In genomic region chr7:151814400-151814914, GRCh38 we compare ENCODE assay signal across 16 cellular contexts.
DNase-seq lines count a peak whose midpoint lies in the region; ATAC-seq, FAIRE-seq and TF ChIP-seq lines count a peak whose summit lies in the region.
"Had no signal": no experiment of that assay in that cellular context is flagged by ENCODE, and none has a peak within 500 bp of the region (broad histone marks: within the 10 kb centered on the region; RNA-seq: fewer than 3 reads in every experiment).

No MANE protein-coding gene starts in this region.

- H3K9ac ChIP-seq in HepG2 (ENCODE audit: insufficient read depth, low read depth, low read length), result no peak overlapping the region
- H3K9ac ChIP-seq in kidney (ENCODE audit: low read length in 2 of 2), result no peak overlapping the region
- H3K9ac ChIP-seq in MM.1S (ENCODE audit: low read length), result no peak overlapping the region

- H4K20me1 ChIP-seq in HepG2 (ENCODE audit: insufficient read depth, low read length) (no peaks in the 10 kb centered on the region), MM.1S (ENCODE audit: insufficient read depth, low read length) (no peaks in the 10 kb centered on the region)

- no peaks in the 10 kb centered on the region for H3K9me3 Mint-ChIP-seq in activated T-helper 17 cell treated with anti-CD3 and anti-CD28 coated beads, Interleukin-2, amount 50 U/mL, for 72 hours
- H3K9me3 Mint-ChIP-seq: activated B cell treated with CpG ODN at 0.5 μM for 24 hours; dendritic cell treated with granulocyte-macrophage colony-stimulating factor and Interleukin-4, amounts not matched to agents 40 ng/mL and 50 ng/mL, for 4 days had no signal

- peaks cover 0 to 35% (median 6%) of the 10 kb centered on the region in 4 donors for H3K4me1 ChIP-seq in right lobe of liver
- no peaks in the 10 kb centered on the region; the same call in 1 of the 2 replicates for H3K4me1 ChIP-seq in HepG2 (ENCODE audit: insufficient read depth, low read length)
- peaks cover 3 to 4% of the 10 kb centered on the region in 2 donors for H3K4me1 ChIP-seq in kidney (ENCODE audit: control insufficient read depth in 1 of 2, insufficient read depth in 1 of 2, low read depth in 1 of 2, low read length in 2 of 2)
- no peaks in the 10 kb centered on the region for H3K4me1 ChIP-seq in MM.1S (ENCODE audit: low read length)

- H3K9me2 ChIP-seq in MM.1S (replicated peaks; ENCODE audit: insufficient read depth, low read length), result no peaks in the 10 kb centered on the region

- no peak for TF ChIP-seq RAD21 in HepG2 (CRISPR knock-in tag; IDR thresholded peaks at IDR 0.05)

- no peak for ATAC-seq in right lobe of liver
- no peak for ATAC-seq in HepG2
- ATAC-seq in GM19455 (IDR thresholded peaks at IDR 0.05; ENCODE audit: unreplicated experiment), result no peak
- no peak for ATAC-seq in activated T-helper 17 cell treated with anti-CD3 and anti-CD28 coated beads, Interleukin-2, amount 50 U/mL, for 72 hours (replicated peaks)

- intact Hi-C loops in right lobe of liver (cut with DNase I), result no loop called here
- intact Hi-C loops in HepG2 (cut with micrococcal nuclease; ENCODE audit: unreplicated experiment), result no loop called here
- intact Hi-C loops in kidney (cut with DNase I), result no loop called here

- in situ Hi-C loops in HepG2 (cut with HindIII; ENCODE audit: extremely low pct_ligation_motif_present, low pct_unique_long_range_greater_than_20kb), result no loop called here

- POLR2A ChIA-PET in HepG2 (lab: Yijun Ruan, JAX), result no interaction called here

- H3F3A ChIP-seq in MM.1S (ENCODE audit: insufficient read depth, low read length), result no peaks in the 10 kb centered on the region

- no peaks in the 10 kb centered on the region for H3K9me3 ChIP-seq in right lobe of liver
- no peaks in the 10 kb centered on the region for H3K9me3 ChIP-seq in HepG2 (ENCODE audit: low read length)
- no peaks in the 10 kb centered on the region for H3K9me3 ChIP-seq in kidney (ENCODE audit: control insufficient read depth in 1 of 2, low read length in 2 of 2)
- H3K9me3 ChIP-seq in MM.1S (replicated peaks; ENCODE audit: insufficient read depth, low read length), result no peaks in the 10 kb centered on the region
- H3K9me3 ChIP-seq: transverse colon had no signal

- H3K27ac ChIP-seq in right lobe of liver (no peak overlapping the region), HepG2 (ENCODE audit: extremely low read length, insufficient read depth, low read length) (no peak overlapping the region), kidney (ENCODE audit: low read depth in 2 of 2, low read length in 2 of 2) (no peak overlapping the region), MM.1S (ENCODE audit: low read length) (no peak overlapping the region)
- H3K27ac ChIP-seq: HL-60, transverse colon had no signal

- H3K36me3 ChIP-seq in right lobe of liver, result no peaks in the 10 kb centered on the region
- no peaks in the 10 kb centered on the region for H3K36me3 ChIP-seq in HepG2 (replicated peaks in 1 of 2; ENCODE audit: control insufficient read depth in 1 of 2, insufficient read depth in 2 of 2, low read length in 2 of 2)
- no peaks in the 10 kb centered on the region for H3K36me3 ChIP-seq in kidney (ENCODE audit: control insufficient read depth in 1 of 2, insufficient read depth in 2 of 2, low read length in 2 of 2)
- no peaks in the 10 kb centered on the region for H3K36me3 ChIP-seq in MM.1S (replicated peaks; ENCODE audit: insufficient read depth, low read length)
- H3K36me3 ChIP-seq: transverse colon had no signal

- no peak overlapping the region for H3K4me3 ChIP-seq in right lobe of liver
- no peak overlapping the region for H3K4me3 ChIP-seq in HepG2 (replicated peaks in 1 of 3; ENCODE audit: insufficient read depth in 1 of 3, low read depth in 2 of 3, low read length in 3 of 3)
- H3K4me3 ChIP-seq in kidney (ENCODE audit: low read length in 2 of 2), result no peak overlapping the region
- no peak overlapping the region for H3K4me3 ChIP-seq in MM.1S (ENCODE audit: low read length)
- H3K4me3 ChIP-seq: transverse colon had no signal

- H3K4me3 Mint-ChIP-seq in activated T-helper 17 cell treated with anti-CD3 and anti-CD28 coated beads, Interleukin-2, amount 50 U/mL, for 72 hours, result no peak overlapping the region
- H3K4me3 Mint-ChIP-seq: activated B cell treated with CpG ODN at 0.5 μM for 24 hours; dendritic cell treated with granulocyte-macrophage colony-stimulating factor and Interleukin-4, amounts not matched to agents 40 ng/mL and 50 ng/mL, for 4 days had no signal

- no peak overlapping the region for H3K27ac Mint-ChIP-seq in activated T-helper 17 cell treated with anti-CD3 and anti-CD28 coated beads, Interleukin-2, amount 50 U/mL, for 72 hours
- H3K27ac Mint-ChIP-seq: activated B cell treated with CpG ODN at 0.5 μM for 24 hours had no signal

- no peaks in the 10 kb centered on the region for H3K36me3 Mint-ChIP-seq in activated T-helper 17 cell treated with anti-CD3 and anti-CD28 coated beads, Interleukin-2, amount 50 U/mL, for 72 hours (ENCODE audit: low read depth)

- TF ChIP-seq CTCF in right lobe of liver (IDR thresholded peaks at IDR 0.05) (no peak), HepG2 (CRISPR knock-in tag; IDR thresholded peaks at IDR 0.05) (no peak), kidney (IDR thresholded peaks at IDR 0.05; ENCODE audit: borderline replicate concordance, extremely low read depth, insufficient read depth) (no peak), MM.1S (IDR thresholded peaks at IDR 0.05; ENCODE audit: low read length) (no peak)

- BruUV-seq in HepG2 (replicated peaks; lab: Mats Ljungman, UMichigan), result no TSS peak

- no peaks in the 10 kb centered on the region for H3K79me2 ChIP-seq in HepG2 (ENCODE audit: insufficient read depth, low read length)
- H3K79me2 ChIP-seq in MM.1S (ENCODE audit: low read length), result no peaks in the 10 kb centered on the region

- peak in 2 of 3 donors; percentile 14 to 47 for DNase-seq in right lobe of liver
- no peak for DNase-seq in HepG2 (ENCODE audit: low spot score)
- DNase-seq in anterior cingulate cortex (lab: John Stamatoyannopoulos, UW), result peak in 31 of 58 donors; percentile 12 to 68 (median 41)
- DNase-seq in kidney, result peak; percentile 66
- DNase-seq in MM.1S, result no peak
- DNase-seq in NCI-H187 (lab: John Stamatoyannopoulos, UW), result no peak
- DNase-seq: activated B cell treated with CpG ODN at 0.5 μM for 24 hours, activated T-cell treated with anti-CD3 and anti-CD28 coated beads for 4 hours, Calu3, HCEC 1CT, midbrain, transverse colon had no signal

- H3K27me3 Mint-ChIP-seq in activated T-helper 17 cell treated with anti-CD3 and anti-CD28 coated beads, Interleukin-2, amount 50 U/mL, for 72 hours, result no peaks in the 10 kb centered on the region
- H3K27me3 Mint-ChIP-seq: activated B cell treated with CpG ODN at 0.5 μM for 24 hours; dendritic cell treated with granulocyte-macrophage colony-stimulating factor and Interleukin-4, amounts not matched to agents 40 ng/mL and 50 ng/mL, for 4 days had no signal

- H3K27me3 ChIP-seq in right lobe of liver, result no peaks in the 10 kb centered on the region
- H3K27me3 ChIP-seq in HepG2 (ENCODE audit: control insufficient read depth in 1 of 2, insufficient read depth in 2 of 2, low read length in 2 of 2), result peaks cover 5 to 38% of the 10 kb centered on the region in 2 experiments; a peak in 3 of 5 replicates
- peaks cover 45% of the 10 kb centered on the region for H3K27me3 ChIP-seq in MM.1S (replicated peaks; ENCODE audit: insufficient read depth, low read length)
- H3K27me3 ChIP-seq: transverse colon had no signal

- FAIRE-seq in HepG2 (lab: Jason Lieb, UNC) (no peak), kidney (lab: Jason Lieb, UNC) (no peak)

- TF ChIP-seq EP300 in HepG2 (IDR thresholded peaks at IDR 0.05; ENCODE audit: low read depth in 2 of 2, low read length in 2 of 2) (no peak), HepG2 (CRISPR knock-in tag; IDR thresholded peaks at IDR 0.05; ENCODE audit: borderline replicate concordance) (no peak)

- H3K4me2 ChIP-seq in HepG2 (ENCODE audit: low read depth, low read length), result no peak overlapping the region
- H3K4me2 ChIP-seq in MM.1S (ENCODE audit: low read depth, low read length), result no peak overlapping the region

- TF ChIP-seq POLR2A in right lobe of liver (IDR thresholded peaks at IDR 0.05) (no peak), HepG2 (IDR thresholded peaks at IDR 0.05; ENCODE audit: insufficient read depth in 1 of 2, low read depth in 2 of 2, low read length in 2 of 2) (no peak)

- CTCF ChIA-PET in HepG2 (lab: Yijun Ruan, JAX; ENCODE audit: low intra/inter-chr PET ratio, low total read pairs), result no interaction called here

- 71% methylated on average over 4 of the region's 17 CpGs for WGBS in right lobe of liver (ENCODE audit: insufficient coverage, low coverage, low lambda C conversion rate, missing lambda C conversion rate)
- WGBS in HepG2 (ENCODE audit: low lambda C conversion rate), result 17% methylated on average over 1 of the region's 17 CpGs

- peaks cover 13% of the 10 kb centered on the region for H3K4me1 Mint-ChIP-seq in activated T-helper 17 cell treated with anti-CD3 and anti-CD28 coated beads, Interleukin-2, amount 50 U/mL, for 72 hours

- H2AFZ ChIP-seq in HepG2 (ENCODE audit: low read length) (no peak overlapping the region), MM.1S (ENCODE audit: low read length) (no peak overlapping the region)

TF ChIP-seq in HepG2, 621 proteins besides CTCF, POLR2A, EP300 and RAD21 (continues in another document):
- TF ChIP-seq ESRRA (CRISPR knock-in tag; IDR thresholded peaks at IDR 0.05; ENCODE audit: low read depth), result no peak
- no peak for TF ChIP-seq ZNF543 (CRISPR knock-in tag; IDR thresholded peaks at IDR 0.05)
- TF ChIP-seq SMAD9 (CRISPR knock-in tag; IDR thresholded peaks at IDR 0.05), result no peak
- no peak for TF ChIP-seq HOXD1 (CRISPR knock-in tag; IDR thresholded peaks at IDR 0.05)
- no peak for TF ChIP-seq ZNF558 (CRISPR knock-in tag; IDR thresholded peaks at IDR 0.05; ENCODE audit: borderline replicate concordance)
- TF ChIP-seq HNRNPK (IDR thresholded peaks at IDR 0.05; ENCODE audit: low read depth, low read length, poor library complexity, severe bottlenecking), result no peak
- no peak for TF ChIP-seq JUNB (CRISPR knock-in tag; IDR thresholded peaks at IDR 0.05; ENCODE audit: borderline replicate concordance)
- no peak for TF ChIP-seq POLR2AphosphoS5 (IDR thresholded peaks at IDR 0.05; ENCODE audit: low read depth, low read length)

Comparison
In these comparisons a context has a peak if more than half of its experiments do, and no peak if none do; other contexts are left out.
1. DNase-seq: peak in right lobe of liver (2 of 3), anterior cingulate cortex (31 of 58) and kidney (single experiment); none in HepG2 (single experiment), MM.1S (single experiment) and NCI-H187 (0 of 2).